ENCODE assay signal across 11 cellular contexts in the genomic region with DNA sequence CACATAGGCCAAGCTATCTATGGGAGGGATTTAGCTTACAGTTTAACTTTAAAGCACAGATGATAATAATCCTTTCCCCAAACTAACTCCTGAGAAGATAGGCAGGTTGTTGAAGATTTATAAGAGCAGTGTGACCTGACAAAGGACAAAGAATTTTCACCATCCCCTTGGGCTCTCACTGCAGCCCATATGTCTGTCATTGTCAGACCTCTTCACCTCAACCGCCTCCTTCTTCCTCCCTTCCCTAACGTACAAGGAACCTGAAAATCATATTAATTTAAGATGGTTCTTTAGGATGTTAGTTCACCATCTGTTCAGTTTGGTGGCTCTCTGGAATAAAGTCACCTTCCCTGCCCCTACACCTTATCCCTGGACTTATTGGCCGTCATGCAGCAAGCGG. TPM values are rescaled to one million over a fixed set of nuclear protein-coding genes. Genes with fewer than 3 reads are reported as not detected.
DNase-seq lines count a peak whose midpoint lies in the region; ATAC-seq and TF ChIP-seq lines count a peak whose summit lies in the region.
"Had no signal": no experiment of that assay in that cellular context is flagged by ENCODE, and none has a peak within 500 bp of the region (broad histone marks: within the 10 kb centered on the region; RNA-seq: fewer than 3 reads in every experiment).

No MANE protein-coding gene starts in this region.

- no peaks in the 10 kb centered on the region for H3K9me3 ChIP-seq in CD4-positive, alpha-beta memory T cell (ENCODE audit: control insufficient read depth in 1 of 2, low read length in 2 of 2)
- H3K9me3 ChIP-seq in heart right ventricle = peaks cover 0 to 5% (median 0%) of the 10 kb centered on the region in 11 donors

- peak; percentile 39 to 46 for TF ChIP-seq CTCF in GM23338 (conservative IDR thresholded peaks at IDR 0.05; ENCODE audit: low read depth in 2 of 2)
- TF ChIP-seq CTCF in heart right ventricle (IDR thresholded peaks at IDR 0.05) = peak in 2 of 9 donors; percentile 7 to 12

- H3F3A ChIP-seq in GM23338 (replicated peaks; ENCODE audit: low read depth) = peaks cover 23% of the 10 kb centered on the region

- no peaks in the 10 kb centered on the region for H3K27me3 Mint-ChIP-seq in CD4-positive, alpha-beta memory T cell
- H3K27me3 Mint-ChIP-seq in GM23338 (ENCODE audit: insufficient read depth, low read depth, poor library complexity) (peaks cover 12% of the 10 kb centered on the region), T-cell (no peaks in the 10 kb centered on the region)
- H3K27me3 Mint-ChIP-seq: activated T-helper 17 cell treated with anti-CD3 and anti-CD28 coated beads, Interleukin-2, amount 50 U/mL, for 72 hours; dendritic cell treated with granulocyte-macrophage colony-stimulating factor and Interleukin-4, amounts not matched to agents 40 ng/mL and 50 ng/mL, for 4 days had no signal

- no peak for DNase-seq in CD4-positive, alpha-beta memory T cell
- DNase-seq in GM23338 (ENCODE audit: low spot score) (no peak), T-cell (no peak), kidney glomerular epithelial cell (lab: John Stamatoyannopoulos, UW) (peak; percentile 24), activated gamma-delta T cell treated with Interleukin-2 at 50 U/mL for 16 hours (no peak), heart right ventricle (no peak)
- DNase-seq: T-helper 9 cell had no signal

- H4K20me1 ChIP-seq in GM23338 (replicated peaks; ENCODE audit: insufficient read depth) = no peaks in the 10 kb centered on the region

- no peaks in the 10 kb centered on the region for H3K27me3 ChIP-seq in CD4-positive, alpha-beta memory T cell (ENCODE audit: insufficient read depth, low read length)
- no peaks in the 10 kb centered on the region for H3K27me3 ChIP-seq in GM23338 (ENCODE audit: insufficient read depth)
- H3K27me3 ChIP-seq in heart right ventricle = no peaks in the 10 kb centered on the region

- H3K27ac Mint-ChIP-seq in CD4-positive, alpha-beta memory T cell = peak overlapping the region in 4 of 7 donors; percentile 22 to 62 (median 44)
- H3K27ac Mint-ChIP-seq in GM23338 = peak overlapping the region; percentile 53; the same call in 1 of the 2 replicates
- peak overlapping the region; percentile 52 to 69 for H3K27ac Mint-ChIP-seq in T-cell
- H3K27ac Mint-ChIP-seq: dendritic cell treated with granulocyte-macrophage colony-stimulating factor and Interleukin-4, amounts not matched to agents 40 ng/mL and 50 ng/mL, for 4 days had no signal

- peaks cover 36% of the 10 kb centered on the region for H3K4me1 ChIP-seq in CD4-positive, alpha-beta memory T cell (ENCODE audit: insufficient read depth, low read length)
- H3K4me1 ChIP-seq in GM23338 (ENCODE audit: insufficient read depth) = peaks cover 13% of the 10 kb centered on the region
- H3K4me1 ChIP-seq in heart right ventricle = peaks cover 3 to 28% (median 18%) of the 10 kb centered on the region in 9 donors

- no peak overlapping the region for H2AFZ ChIP-seq in GM23338

- intact Hi-C loops in CD4-positive, alpha-beta memory T cell (cut with micrococcal nuclease) = loop anchor here (10.0 kb wide), 1 partner anchor 1066 kb away; no protein-coding TSS in a partner anchor
- intact Hi-C loops in heart right ventricle (cut with DNase I) = no loop called here

- ATAC-seq in GM23338 (no peak), T-cell (replicated peaks in 1 of 4) (no peak), HG02973 (IDR thresholded peaks at IDR 0.05; ENCODE audit: unreplicated experiment) (no peak), heart right ventricle (no peak), HG03460 (IDR thresholded peaks at IDR 0.05; ENCODE audit: unreplicated experiment) (no peak)
- ATAC-seq: activated T-helper 17 cell treated with anti-CD3 and anti-CD28 coated beads, Interleukin-2, amount 50 U/mL, for 72 hours had no signal

- H3K27ac ChIP-seq in CD4-positive, alpha-beta memory T cell (ENCODE audit: low read depth, low read length) = no peak overlapping the region
- H3K27ac ChIP-seq in GM23338 (ENCODE audit: low read depth) (peak overlapping the region; percentile 30; the same call in 1 of the 2 replicates), heart right ventricle (no peak overlapping the region)

- POLR2A ChIA-PET in CD4-positive, alpha-beta memory T cell (lab: Charles Lee; ENCODE audit: partially characterized antibody) = no interaction called here
- POLR2A ChIA-PET in T-cell (lab: Charles Lee) = no interaction called here

- CTCF ChIA-PET in CD4-positive, alpha-beta memory T cell (lab: Charles Lee; ENCODE audit: partially characterized antibody) = interaction anchor here (0.8 to 2.4 kb wide), 4 partner anchors 15 to 192 kb away, joined by 3 to 6 read pairs (median 4); no protein-coding TSS in a partner anchor
- CTCF ChIA-PET in T-cell (lab: Charles Lee) = no interaction called here

- no peaks in the 10 kb centered on the region for H3K36me3 ChIP-seq in CD4-positive, alpha-beta memory T cell (ENCODE audit: insufficient read depth, low read length)
- no peaks in the 10 kb centered on the region for H3K36me3 ChIP-seq in GM23338 (ENCODE audit: insufficient read depth)
- H3K36me3 ChIP-seq in heart right ventricle = no peaks in the 10 kb centered on the region

- no peaks in the 10 kb centered on the region for H3K9me2 ChIP-seq in GM23338 (ENCODE audit: insufficient read depth)

- WGBS in heart right ventricle, 2 donors = 84 to 90% methylated on average over 4 of the region's 4 CpGs

- H3K9me3 Mint-ChIP-seq in CD4-positive, alpha-beta memory T cell = peaks cover 0 to 1% (median 0%) of the 10 kb centered on the region in 8 donors
- H3K9me3 Mint-ChIP-seq in GM23338 (no peaks in the 10 kb centered on the region; the same call in 2 of the 3 replicates), T-cell (no peaks in the 10 kb centered on the region)
- H3K9me3 Mint-ChIP-seq: activated T-helper 17 cell treated with anti-CD3 and anti-CD28 coated beads, Interleukin-2, amount 50 U/mL, for 72 hours; dendritic cell treated with granulocyte-macrophage colony-stimulating factor and Interleukin-4, amounts not matched to agents 40 ng/mL and 50 ng/mL, for 4 days had no signal

- H3K36me3 Mint-ChIP-seq in CD4-positive, alpha-beta memory T cell = no peaks in the 10 kb centered on the region
- H3K36me3 Mint-ChIP-seq in GM23338 (ENCODE audit: low read depth) (no peaks in the 10 kb centered on the region), T-cell (no peaks in the 10 kb centered on the region)

- no peaks in the 10 kb centered on the region for H3K79me2 ChIP-seq in GM23338 (replicated peaks; ENCODE audit: insufficient read depth)

- no peak overlapping the region for H3K4me3 ChIP-seq in CD4-positive, alpha-beta memory T cell (ENCODE audit: low read length in 2 of 2)
- H3K4me3 ChIP-seq in GM23338 (no peak overlapping the region), heart right ventricle (no peak overlapping the region)

- no peak overlapping the region for H3K4me3 Mint-ChIP-seq in CD4-positive, alpha-beta memory T cell
- no peak overlapping the region for H3K4me3 Mint-ChIP-seq in GM23338
- H3K4me3 Mint-ChIP-seq in T-cell = peak overlapping the region in 1 of 3 donors; percentile 65
- H3K4me3 Mint-ChIP-seq: activated T-helper 17 cell treated with anti-CD3 and anti-CD28 coated beads, Interleukin-2, amount 50 U/mL, for 72 hours; dendritic cell treated with granulocyte-macrophage colony-stimulating factor and Interleukin-4, amounts not matched to agents 40 ng/mL and 50 ng/mL, for 4 days had no signal

- peaks cover 21 to 51% (median 33%) of the 10 kb centered on the region in 4 donors for H3K4me1 Mint-ChIP-seq in CD4-positive, alpha-beta memory T cell
- peaks cover 28% of the 10 kb centered on the region for H3K4me1 Mint-ChIP-seq in GM23338
- peaks cover 39 to 61% (median 53%) of the 10 kb centered on the region in 3 donors for H3K4me1 Mint-ChIP-seq in T-cell

- no peak overlapping the region for H3K4me2 ChIP-seq in GM23338

TF ChIP-seq in GM23338, 12 proteins besides CTCF, POLR2A, EP300 and RAD21 (continues in another document):
- TF ChIP-seq, protein P1, sequence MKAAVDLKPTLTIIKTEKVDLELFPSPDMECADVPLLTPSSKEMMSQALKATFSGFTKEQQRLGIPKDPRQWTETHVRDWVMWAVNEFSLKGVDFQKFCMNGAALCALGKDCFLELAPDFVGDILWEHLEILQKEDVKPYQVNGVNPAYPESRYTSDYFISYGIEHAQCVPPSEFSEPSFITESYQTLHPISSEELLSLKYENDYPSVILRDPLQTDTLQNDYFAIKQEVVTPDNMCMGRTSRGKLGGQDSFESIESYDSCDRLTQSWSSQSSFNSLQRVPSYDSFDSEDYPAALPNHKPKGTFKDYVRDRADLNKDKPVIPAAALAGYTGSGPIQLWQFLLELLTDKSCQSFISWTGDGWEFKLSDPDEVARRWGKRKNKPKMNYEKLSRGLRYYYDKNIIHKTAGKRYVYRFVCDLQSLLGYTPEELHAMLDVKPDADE (IDR thresholded peaks at IDR 0.05) = no peak
- TF ChIP-seq ZNF331 (CRISPR knock-in tag; IDR thresholded peaks at IDR 0.05; ENCODE audit: low read depth) (no peak), NANOG (IDR thresholded peaks at IDR 0.05; ENCODE audit: borderline replicate concordance) (no peak), STAT1 (IDR thresholded peaks at IDR 0.05; ENCODE audit: unreplicated experiment) (no peak), ZNF114 (CRISPR knock-in tag; IDR thresholded peaks at IDR 0.05) (no peak), JUNB (IDR thresholded peaks at IDR 0.05; ENCODE audit: unreplicated experiment) (no peak), EZH2 (IDR thresholded peaks at IDR 0.05; ENCODE audit: low read depth, unreplicated experiment) (no peak), CREB1 (CRISPR knock-in tag; IDR thresholded peaks at IDR 0.05; ENCODE audit: low read depth) (no peak)

RNA-seq across cellular contexts. Expression of a gene that starts 5.0 kb away (rescaled TPM):
- 1,000 to 10,000 TPM; 3,010 to 3,866 TPM for total RNA-seq in CD4-positive, alpha-beta memory T cell
- polyA plus RNA-seq in CD4-positive, alpha-beta memory T cell = not detected
- under 0.01 TPM in 1 of 2 replicates, not detected in the other for total RNA-seq in GM23338 (2014; rRNA removed; shearing (Covaris generic))
- polyA plus RNA-seq in GM23338 (2016; fragmentation: Nextera tagmentation; extraction: Ambion mirVana) (not detected in 2 replicates), heart right ventricle (not detected)
- total RNA-seq in T-cell (1,000 to 10,000 TPM; 2,148 to 4,743 (median 3,650) TPM), heart right ventricle (1,000 to 10,000 TPM in 8 of 10 donors, 100 to 1,000 TPM in 2; 635 to 5,242 (median 1,949) TPM)

RNA-seq across cellular contexts. Expression of a gene that starts 21.0 kb away (rescaled TPM):
- total RNA-seq in CD4-positive, alpha-beta memory T cell = 10 to 100 TPM; 84.9 to 91.7 TPM
- polyA plus RNA-seq in CD4-positive, alpha-beta memory T cell = 1 to 10 TPM in 1 of 2 donors, under 1 TPM in 1; 0.77 to 8.4 TPM
- total RNA-seq in GM23338 (2014; rRNA removed; shearing (Covaris generic)) = 74.6 and 106 TPM in 2 replicates
- polyA plus RNA-seq in GM23338 (2016; fragmentation: Nextera tagmentation; extraction: Ambion mirVana) (13.0 and 15.1 TPM in 2 replicates), heart right ventricle (10 to 100 TPM in 1 of 2 donors, 1 to 10 TPM in 1; 7.6 to 42.3 TPM)
- total RNA-seq in T-cell (100 to 1,000 TPM in 1 of 5 donors, 10 to 100 TPM in 4; 59.3 to 104 (median 86.4) TPM), heart right ventricle (10 to 100 TPM in 1 of 10 donors, 1 to 10 TPM in 9; 4.7 to 12.8 (median 6.0) TPM)

Comparison
In these comparisons a context has a peak if more than half of its experiments do, and no peak if none do; other contexts are left out.
1. RNA of a gene that starts 5.0 kb away (total RNA-seq): 3,010 to 3,866 TPM in CD4-positive, alpha-beta memory T cell, 2,148 to 4,743 TPM in T-cell and 635 to 5,242 TPM in heart right ventricle; under 0.01 TPM in GM23338; every median in the first group is over 100 times any median in the second.
2. Peak in every context shown above with its lines, with median percentiles within 50 percentile points of each other: H3K27ac Mint-ChIP-seq.